Comparison of ENCODE assay signal across 1 cellular context in genomic region chr19:8731428-8732169, GRCh38.
TF ChIP-seq lines count a peak whose summit lies in the region.

No MANE protein-coding gene starts in this region.

TF ChIP-seq in HepG2, 621 proteins besides CTCF, POLR2A, EP300 and RAD21:
- TF ChIP-seq SIX4 (CRISPR knock-in tag; IDR thresholded peaks at IDR 0.05) (no peak), ZNF30 (CRISPR knock-in tag; IDR thresholded peaks at IDR 0.05) (no peak), EZH2 (conservative IDR thresholded peaks at IDR 0.05; ENCODE audit: low read depth, low read length) (no peak), REST (IDR thresholded peaks at IDR 0.05; ENCODE audit: borderline replicate concordance in 1 of 2, low read depth in 1 of 2, low read length in 2 of 2) (peak; percentile 93 to 94), EHMT2 (IDR thresholded peaks at IDR 0.05; ENCODE audit: borderline replicate concordance, low read depth, low read length) (peak; percentile 80; the same call in 1 of the 2 replicates), ZMAT5 (CRISPR knock-in tag; IDR thresholded peaks at IDR 0.05; ENCODE audit: borderline replicate concordance, low read depth) (no peak), AGO1 (IDR thresholded peaks at IDR 0.05; ENCODE audit: low read depth, low read length, poor library complexity, severe bottlenecking) (no peak), ZNF343 (CRISPR knock-in tag; IDR thresholded peaks at IDR 0.05) (no peak), SIN3A (IDR thresholded peaks at IDR 0.05; ENCODE audit: borderline replicate concordance, low read depth, low read length) (no peak), THAP11 (CRISPR knock-in tag; IDR thresholded peaks at IDR 0.05) (no peak), RFX1 (IDR thresholded peaks at IDR 0.05) (no peak), MAFK (conservative IDR thresholded peaks at IDR 0.05 in 1 of 2, IDR thresholded peaks at IDR 0.05 in 1 of 2; ENCODE audit: low read length in 2 of 2) (peak; percentile 51 to 73; a peak in 3 of 4 replicates), RARG (CRISPR knock-in tag; IDR thresholded peaks at IDR 0.05; ENCODE audit: low read depth) (no peak), YY1 (IDR thresholded peaks at IDR 0.05; ENCODE audit: insufficient read depth, insufficient replicate concordance, low read depth, low read length) (no peak), GMEB2 (CRISPR knock-in tag; IDR thresholded peaks at IDR 0.05; ENCODE audit: low read depth) (no peak), ZNF543 (CRISPR knock-in tag; IDR thresholded peaks at IDR 0.05) (no peak), PPARG (CRISPR knock-in tag; conservative IDR thresholded peaks at IDR 0.05) (no peak), U2AF1 (optimal IDR thresholded peaks at IDR 0.05; ENCODE audit: low read depth, low read length) (no peak), MIER2 (CRISPR knock-in tag; IDR thresholded peaks at IDR 0.05) (peak; percentile 94), GLMP (CRISPR knock-in tag; IDR thresholded peaks at IDR 0.05; ENCODE audit: borderline replicate concordance) (no peak), MED13 (CRISPR knock-in tag; IDR thresholded peaks at IDR 0.05) (no peak), GATAD1 (CRISPR knock-in tag; IDR thresholded peaks at IDR 0.05) (no peak), ZNF12 (CRISPR knock-in tag; IDR thresholded peaks at IDR 0.05) (peak; percentile 25; the same call in 1 of the 2 replicates), KDM5B (CRISPR knock-in tag; IDR thresholded peaks at IDR 0.05; ENCODE audit: borderline replicate concordance) (no peak), ZNF34 (CRISPR knock-in tag; IDR thresholded peaks at IDR 0.05; ENCODE audit: borderline replicate concordance) (no peak), ZNF563 (CRISPR knock-in tag; IDR thresholded peaks at IDR 0.05) (no peak), ZNF747 (CRISPR knock-in tag; IDR thresholded peaks at IDR 0.05; ENCODE audit: borderline replicate concordance) (no peak), ZNF160 (CRISPR knock-in tag; IDR thresholded peaks at IDR 0.05) (no peak), ZGPAT (CRISPR knock-in tag; IDR thresholded peaks at IDR 0.05) (no peak), ZFP36L2 (CRISPR knock-in tag; IDR thresholded peaks at IDR 0.05) (no peak), MAFF (IDR thresholded peaks at IDR 0.05; ENCODE audit: low read depth, low read length) (peak; percentile 61), ZNF552 (CRISPR knock-in tag; IDR thresholded peaks at IDR 0.05; ENCODE audit: borderline replicate concordance) (no peak), HNRNPL (IDR thresholded peaks at IDR 0.05; ENCODE audit: low read depth, low read length) (no peak), JUNB (CRISPR knock-in tag; IDR thresholded peaks at IDR 0.05; ENCODE audit: borderline replicate concordance) (no peak; the same call in 1 of the 2 replicates)
- TF ChIP-seq, protein P1, sequence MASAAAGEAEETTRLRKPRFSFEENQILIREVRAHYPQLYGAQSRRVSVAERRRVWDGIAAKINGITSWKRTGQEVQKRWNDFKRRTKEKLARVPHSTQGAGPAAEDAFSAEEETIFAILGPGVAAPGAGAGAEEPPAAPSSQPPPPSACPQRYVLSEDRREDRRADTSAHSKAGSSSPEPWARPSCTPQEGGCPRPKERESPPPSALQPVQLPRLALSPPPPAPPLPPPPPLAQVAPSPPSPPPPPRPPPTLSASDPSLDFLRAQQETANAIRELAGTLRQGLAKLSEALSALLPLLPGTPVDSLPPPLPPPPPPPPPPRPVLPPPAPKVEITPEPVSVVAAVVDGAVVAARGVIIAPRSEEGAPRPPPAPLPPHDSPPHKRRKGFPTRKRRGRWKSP (CRISPR knock-in tag; IDR thresholded peaks at IDR 0.05) = no peak
- TF ChIP-seq, protein P2, sequence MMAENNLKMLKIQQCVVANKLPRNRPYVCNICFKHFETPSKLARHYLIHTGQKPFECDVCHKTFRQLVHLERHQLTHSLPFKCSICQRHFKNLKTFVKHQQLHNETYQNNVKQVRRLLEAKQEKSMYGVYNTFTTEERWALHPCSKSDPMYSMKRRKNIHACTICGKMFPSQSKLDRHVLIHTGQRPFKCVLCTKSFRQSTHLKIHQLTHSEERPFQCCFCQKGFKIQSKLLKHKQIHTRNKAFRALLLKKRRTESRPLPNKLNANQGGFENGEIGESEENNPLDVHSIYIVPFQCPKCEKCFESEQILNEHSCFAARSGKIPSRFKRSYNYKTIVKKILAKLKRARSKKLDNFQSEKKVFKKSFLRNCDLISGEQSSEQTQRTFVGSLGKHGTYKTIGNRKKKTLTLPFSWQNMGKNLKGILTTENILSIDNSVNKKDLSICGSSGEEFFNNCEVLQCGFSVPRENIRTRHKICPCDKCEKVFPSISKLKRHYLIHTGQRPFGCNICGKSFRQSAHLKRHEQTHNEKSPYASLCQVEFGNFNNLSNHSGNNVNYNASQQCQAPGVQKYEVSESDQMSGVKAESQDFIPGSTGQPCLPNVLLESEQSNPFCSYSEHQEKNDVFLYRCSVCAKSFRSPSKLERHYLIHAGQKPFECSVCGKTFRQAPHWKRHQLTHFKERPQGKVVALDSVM (CRISPR knock-in tag; IDR thresholded peaks at IDR 0.05) = no peak
- TF ChIP-seq, protein P3, sequence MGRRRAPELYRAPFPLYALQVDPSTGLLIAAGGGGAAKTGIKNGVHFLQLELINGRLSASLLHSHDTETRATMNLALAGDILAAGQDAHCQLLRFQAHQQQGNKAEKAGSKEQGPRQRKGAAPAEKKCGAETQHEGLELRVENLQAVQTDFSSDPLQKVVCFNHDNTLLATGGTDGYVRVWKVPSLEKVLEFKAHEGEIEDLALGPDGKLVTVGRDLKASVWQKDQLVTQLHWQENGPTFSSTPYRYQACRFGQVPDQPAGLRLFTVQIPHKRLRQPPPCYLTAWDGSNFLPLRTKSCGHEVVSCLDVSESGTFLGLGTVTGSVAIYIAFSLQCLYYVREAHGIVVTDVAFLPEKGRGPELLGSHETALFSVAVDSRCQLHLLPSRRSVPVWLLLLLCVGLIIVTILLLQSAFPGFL (CRISPR knock-in tag; IDR thresholded peaks at IDR 0.05) = no peak
- TF ChIP-seq, protein P4, sequence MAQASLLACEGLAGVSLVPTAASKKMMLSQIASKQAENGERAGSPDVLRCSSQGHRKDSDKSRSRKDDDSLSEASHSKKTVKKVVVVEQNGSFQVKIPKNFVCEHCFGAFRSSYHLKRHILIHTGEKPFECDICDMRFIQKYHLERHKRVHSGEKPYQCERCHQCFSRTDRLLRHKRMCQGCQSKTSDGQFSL (CRISPR knock-in tag; IDR thresholded peaks at IDR 0.05) = no peak
- TF ChIP-seq, protein P5, sequence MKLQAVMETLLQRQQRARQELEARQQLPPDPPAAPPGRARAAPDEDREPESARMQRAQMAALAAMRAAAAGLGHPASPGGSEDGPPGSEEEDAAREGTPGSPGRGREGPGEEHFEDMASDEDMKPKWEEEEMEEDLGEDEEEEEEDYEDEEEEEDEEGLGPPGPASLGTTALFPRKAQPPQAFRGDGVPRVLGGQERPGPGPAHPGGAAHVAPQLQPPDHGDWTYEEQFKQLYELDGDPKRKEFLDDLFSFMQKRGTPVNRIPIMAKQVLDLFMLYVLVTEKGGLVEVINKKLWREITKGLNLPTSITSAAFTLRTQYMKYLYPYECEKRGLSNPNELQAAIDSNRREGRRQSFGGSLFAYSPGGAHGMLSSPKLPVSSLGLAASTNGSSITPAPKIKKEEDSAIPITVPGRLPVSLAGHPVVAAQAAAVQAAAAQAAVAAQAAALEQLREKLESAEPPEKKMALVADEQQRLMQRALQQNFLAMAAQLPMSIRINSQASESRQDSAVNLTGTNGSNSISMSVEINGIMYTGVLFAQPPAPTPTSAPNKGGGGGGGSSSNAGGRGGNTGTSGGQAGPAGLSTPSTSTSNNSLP (IDR thresholded peaks at IDR 0.05; ENCODE audit: low read depth, low read length) = no peak
- TF ChIP-seq, protein P6, sequence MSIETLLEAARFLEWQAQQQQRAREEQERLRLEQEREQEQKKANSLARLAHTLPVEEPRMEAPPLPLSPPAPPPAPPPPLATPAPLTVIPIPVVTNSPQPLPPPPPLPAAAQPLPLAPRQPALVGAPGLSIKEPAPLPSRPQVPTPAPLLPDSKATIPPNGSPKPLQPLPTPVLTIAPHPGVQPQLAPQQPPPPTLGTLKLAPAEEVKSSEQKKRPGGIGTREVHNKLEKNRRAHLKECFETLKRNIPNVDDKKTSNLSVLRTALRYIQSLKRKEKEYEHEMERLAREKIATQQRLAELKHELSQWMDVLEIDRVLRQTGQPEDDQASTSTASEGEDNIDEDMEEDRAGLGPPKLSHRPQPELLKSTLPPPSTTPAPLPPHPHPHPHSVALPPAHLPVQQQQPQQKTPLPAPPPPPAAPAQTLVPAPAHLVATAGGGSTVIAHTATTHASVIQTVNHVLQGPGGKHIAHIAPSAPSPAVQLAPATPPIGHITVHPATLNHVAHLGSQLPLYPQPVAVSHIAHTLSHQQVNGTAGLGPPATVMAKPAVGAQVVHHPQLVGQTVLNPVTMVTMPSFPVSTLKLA (IDR thresholded peaks at IDR 0.05) = peak; percentile 78
TF ChIP-seq in HepG2: peak in this region for 7.
